Comparison of ENCODE assay signal across 14 cellular contexts in the genomic region with DNA sequence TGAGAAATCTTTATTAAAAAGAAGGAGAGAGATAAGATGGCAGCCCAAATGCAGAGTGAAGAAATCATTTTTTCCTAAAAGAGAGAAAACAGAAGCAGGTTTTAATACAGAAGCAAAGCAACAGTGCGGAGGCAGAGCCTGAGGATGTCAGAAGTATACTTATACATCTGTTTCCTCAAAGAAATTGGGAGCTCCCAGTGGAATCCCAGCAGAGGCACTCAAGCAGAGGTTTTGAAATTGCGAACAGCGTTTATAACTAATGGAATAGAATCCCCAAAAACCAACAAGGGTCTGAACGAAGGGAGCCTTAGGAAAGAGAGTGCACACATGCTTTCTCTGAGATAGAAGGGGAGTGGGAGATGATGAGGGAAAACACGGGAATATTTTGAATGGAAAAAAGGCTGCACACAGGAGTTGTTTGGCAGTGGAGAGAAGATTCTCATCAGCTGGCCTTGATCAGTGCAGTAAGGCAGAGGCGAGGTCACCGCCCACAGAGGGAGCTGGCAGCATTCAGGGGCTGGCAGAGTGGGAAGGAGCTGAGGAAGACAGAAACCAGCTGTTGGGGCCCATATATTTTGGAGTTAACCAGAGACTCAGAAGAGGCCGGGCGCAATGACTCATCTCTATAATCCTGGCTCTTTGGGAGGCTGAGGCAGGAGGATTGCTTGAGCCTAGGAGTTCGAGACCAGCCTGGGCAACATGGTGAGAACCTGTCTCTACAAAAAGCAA. TPM values are rescaled to one million over a fixed set of nuclear protein-coding genes. Genes with fewer than 3 reads are reported as not detected.
DNase-seq lines count a peak whose midpoint lies in the region; ATAC-seq and TF ChIP-seq lines count a peak whose summit lies in the region.
"Had no signal": no experiment of that assay in that cellular context is flagged by ENCODE, and none has a peak within 500 bp of the region (broad histone marks: within the 10 kb centered on the region; RNA-seq: fewer than 3 reads in every experiment).

No MANE protein-coding gene starts in this region.

- no peak overlapping the region for H3K4me2 ChIP-seq in trophoblast cell (ENCODE audit: low read length)

- POLR2A ChIA-PET in activated CD4-positive, alpha-beta memory T cell treated with anti-CD3 and anti-CD28 coated beads for 36 hours (lab: Charles Lee), result no interaction called here
- POLR2A ChIA-PET in activated CD4-positive, alpha-beta memory T cell treated with anti-CD3 and anti-CD28 coated beads, Interleukin-2, amount 10 ng/mL, durations not matched to agents 7 days and 5 days (lab: Charles Lee), result no interaction called here
- POLR2A ChIA-PET in CD4-positive, alpha-beta T cell (lab: Charles Lee), result no interaction called here

- peaks cover 16% of the 10 kb centered on the region for H3K27me3 Mint-ChIP-seq in activated CD4-positive, alpha-beta memory T cell treated with anti-CD3 and anti-CD28 coated beads for 36 hours
- peaks cover 12% of the 10 kb centered on the region for H3K27me3 Mint-ChIP-seq in activated CD4-positive, alpha-beta memory T cell treated with anti-CD3 and anti-CD28 coated beads, Interleukin-2, amount 10 ng/mL, durations not matched to agents 7 days and 5 days
- peaks cover 4% of the 10 kb centered on the region for H3K27me3 Mint-ChIP-seq in CD4-positive, alpha-beta T cell

- no peak for TF ChIP-seq CTCF in spleen (IDR thresholded peaks at IDR 0.05 in 8 of 11, conservative IDR thresholded peaks at IDR 0.05 in 3 of 11)
- no peak for TF ChIP-seq CTCF in CD4-positive, alpha-beta T cell (IDR thresholded peaks at IDR 0.05)

- H3K4me1 Mint-ChIP-seq in activated CD4-positive, alpha-beta memory T cell treated with anti-CD3 and anti-CD28 coated beads for 36 hours (ENCODE audit: low read depth), result peaks cover 46% of the 10 kb centered on the region
- peaks cover 60% of the 10 kb centered on the region for H3K4me1 Mint-ChIP-seq in activated CD4-positive, alpha-beta memory T cell treated with anti-CD3 and anti-CD28 coated beads, Interleukin-2, amount 10 ng/mL, durations not matched to agents 7 days and 5 days
- peaks cover 15% of the 10 kb centered on the region for H3K4me1 Mint-ChIP-seq in CD4-positive, alpha-beta T cell (ENCODE audit: low read depth)

- H4K12ac ChIP-seq in trophoblast cell (ENCODE audit: low read depth, low read length), result no peak overlapping the region

- H3K36me3 ChIP-seq in spleen, result no peaks in the 10 kb centered on the region
- H3K36me3 ChIP-seq in trophoblast cell (ENCODE audit: control insufficient read depth in 1 of 2, insufficient read depth in 2 of 2, low read length in 2 of 2), result no peaks in the 10 kb centered on the region
- H3K36me3 ChIP-seq: breast epithelium, Peyer's patch had no signal

- ATAC-seq in HG02884 (IDR thresholded peaks at IDR 0.05; ENCODE audit: unreplicated experiment), result no peak
- ATAC-seq in CD4-positive, alpha-beta T cell (ENCODE audit: poor library complexity), result no peak

- peak overlapping the region in 7 of 8 donors; percentile 9 to 70 (median 49) for H3K27ac ChIP-seq in spleen
- no peak overlapping the region for H3K27ac ChIP-seq in trophoblast cell (ENCODE audit: low read depth, low read length)
- H3K27ac ChIP-seq in CD4-positive, alpha-beta T cell (ENCODE audit: low read depth, low read length), result no peak overlapping the region
- H3K27ac ChIP-seq: Peyer's patch had no signal

- H4K91ac ChIP-seq in trophoblast cell (ENCODE audit: low read depth, low read length), result no peak overlapping the region

- H3K14ac ChIP-seq in trophoblast cell (ENCODE audit: low read length), result no peak overlapping the region

- H2BK120ac ChIP-seq in trophoblast cell (ENCODE audit: insufficient read depth, low read length, poor library complexity), result no peak overlapping the region

- no peak overlapping the region for H3K18ac ChIP-seq in trophoblast cell (ENCODE audit: low read length)

- no peaks in the 10 kb centered on the region for H3K9me3 ChIP-seq in spleen
- no peaks in the 10 kb centered on the region for H3K9me3 ChIP-seq in trophoblast cell (ENCODE audit: insufficient read depth, low read depth, low read length)
- H3K9me3 ChIP-seq in CD4-positive, alpha-beta T cell (ENCODE audit: control insufficient read depth, low read length), result no peaks in the 10 kb centered on the region
- H3K9me3 ChIP-seq: breast epithelium, Peyer's patch had no signal

- H3K27ac Mint-ChIP-seq in activated CD4-positive, alpha-beta memory T cell treated with anti-CD3 and anti-CD28 coated beads for 36 hours, result no peak overlapping the region
- H3K27ac Mint-ChIP-seq in activated CD4-positive, alpha-beta memory T cell treated with anti-CD3 and anti-CD28 coated beads, Interleukin-2, amount 10 ng/mL, durations not matched to agents 7 days and 5 days, result no peak overlapping the region
- H3K27ac Mint-ChIP-seq in CD4-positive, alpha-beta T cell, result no peak overlapping the region

- H2BK12ac ChIP-seq in trophoblast cell (ENCODE audit: low read length), result no peak overlapping the region

- intact Hi-C loops in activated CD4-positive, alpha-beta memory T cell treated with anti-CD3 and anti-CD28 coated beads for 36 hours (cut with micrococcal nuclease), result loop anchor here (2.0 to 5.0 kb wide), 4 partner anchors 61 to 717 kb away; a partner anchor contains a TSS
- intact Hi-C loops in spleen (cut with DNase I; ENCODE audit: low total_unique reads), result no loop called here
- intact Hi-C loops in CD4-positive, alpha-beta T cell (cut with DNase I, micrococcal nuclease), result no loop called here

- H2AK5ac ChIP-seq in trophoblast cell (ENCODE audit: low read length), result no peak overlapping the region

- peaks cover 0 to 43% (median 19%) of the 10 kb centered on the region in 6 donors for H3K4me1 ChIP-seq in spleen
- no peaks in the 10 kb centered on the region for H3K4me1 ChIP-seq in trophoblast cell (ENCODE audit: control insufficient read depth in 1 of 2, insufficient read depth in 2 of 2, low read length in 2 of 2)
- H3K4me1 ChIP-seq: Peyer's patch had no signal

- H3K9me3 Mint-ChIP-seq in activated CD4-positive, alpha-beta memory T cell treated with anti-CD3 and anti-CD28 coated beads for 36 hours, result peaks cover 3% of the 10 kb centered on the region
- no peaks in the 10 kb centered on the region for H3K9me3 Mint-ChIP-seq in activated CD4-positive, alpha-beta memory T cell treated with anti-CD3 and anti-CD28 coated beads, Interleukin-2, amount 10 ng/mL, durations not matched to agents 7 days and 5 days
- H3K9me3 Mint-ChIP-seq in CD4-positive, alpha-beta T cell, result no peaks in the 10 kb centered on the region
- H3K9me3 Mint-ChIP-seq: neural crest cell had no signal

- H3K9ac ChIP-seq in trophoblast cell (ENCODE audit: low read length), result no peak overlapping the region

- no peak overlapping the region for H3K4me3 Mint-ChIP-seq in activated CD4-positive, alpha-beta memory T cell treated with anti-CD3 and anti-CD28 coated beads for 36 hours
- no peak overlapping the region for H3K4me3 Mint-ChIP-seq in activated CD4-positive, alpha-beta memory T cell treated with anti-CD3 and anti-CD28 coated beads, Interleukin-2, amount 10 ng/mL, durations not matched to agents 7 days and 5 days
- no peak overlapping the region for H3K4me3 Mint-ChIP-seq in CD4-positive, alpha-beta T cell
- H3K4me3 Mint-ChIP-seq: neural crest cell had no signal

- CTCF ChIA-PET in activated CD4-positive, alpha-beta memory T cell treated with anti-CD3 and anti-CD28 coated beads for 36 hours (lab: Charles Lee), result interaction anchor here (1.0 kb wide), 1 partner anchor 29 kb away, joined by 3 read pairs; no protein-coding TSS in a partner anchor
- CTCF ChIA-PET in activated CD4-positive, alpha-beta memory T cell treated with anti-CD3 and anti-CD28 coated beads, Interleukin-2, amount 10 ng/mL, durations not matched to agents 7 days and 5 days (lab: Charles Lee), result no interaction called here
- CTCF ChIA-PET in CD4-positive, alpha-beta T cell (lab: Charles Lee), result no interaction called here

- no peak overlapping the region for H2AFZ ChIP-seq in trophoblast cell (ENCODE audit: insufficient read depth, low read length, poor library complexity)

- TF ChIP-seq POLR2A in spleen (IDR thresholded peaks at IDR 0.05), result no peak

- no peak overlapping the region for H4K8ac ChIP-seq in trophoblast cell (ENCODE audit: low read depth, low read length)

- H3K79me1 ChIP-seq in trophoblast cell (ENCODE audit: low read length), result no peaks in the 10 kb centered on the region

- no peak overlapping the region for H2BK5ac ChIP-seq in trophoblast cell (ENCODE audit: low read depth, low read length, poor library complexity)

- DNase-seq in activated CD4-positive, alpha-beta memory T cell treated with anti-CD3 and anti-CD28 coated beads for 36 hours, result peak; percentile 61
- no peak for DNase-seq in activated CD4-positive, alpha-beta memory T cell treated with anti-CD3 and anti-CD28 coated beads, Interleukin-2, amount 10 ng/mL, durations not matched to agents 7 days and 5 days
- DNase-seq in RPMI7951 (ENCODE audit: low read depth) (peak; percentile 82), fibroblast of the conjunctiva (ENCODE audit: low read depth) (peak; percentile 74), spleen (no peak), trophoblast cell (no peak)
- DNase-seq in CD4-positive, alpha-beta T cell, result no peak
- DNase-seq: AML-193, hippocampal formation, NCI-H1417, Peyer's patch had no signal

- 55 to 66% (median 57%) methylated on average over 10 of the region's 10 CpGs for WGBS in spleen, 5 donors
- WGBS in trophoblast cell (ENCODE audit: extremely low coverage, insufficient coverage, insufficient read length), result no CpG with 5 or more reads among the region's 10 CpGs

- no peaks in the 10 kb centered on the region for H3K36me3 Mint-ChIP-seq in activated CD4-positive, alpha-beta memory T cell treated with anti-CD3 and anti-CD28 coated beads for 36 hours
- H3K36me3 Mint-ChIP-seq in activated CD4-positive, alpha-beta memory T cell treated with anti-CD3 and anti-CD28 coated beads, Interleukin-2, amount 10 ng/mL, durations not matched to agents 7 days and 5 days (ENCODE audit: low read depth), result peaks cover 17% of the 10 kb centered on the region
- H3K36me3 Mint-ChIP-seq in CD4-positive, alpha-beta T cell (ENCODE audit: low read depth), result no peaks in the 10 kb centered on the region

- H3K27me3 ChIP-seq in spleen (replicated peaks in 1 of 7) (peaks cover 0 to 18% (median 0%) of the 10 kb centered on the region in 7 donors), trophoblast cell (ENCODE audit: insufficient read depth, low read length) (no peaks in the 10 kb centered on the region)
- no peaks in the 10 kb centered on the region for H3K27me3 ChIP-seq in CD4-positive, alpha-beta T cell (ENCODE audit: control insufficient read depth, insufficient read depth, low read length)
- H3K27me3 ChIP-seq: breast epithelium, Peyer's patch had no signal

- H3K79me2 ChIP-seq in trophoblast cell (ENCODE audit: control insufficient read depth, insufficient read depth, low read length, poor library complexity), result no peaks in the 10 kb centered on the region

- H3K23ac ChIP-seq in trophoblast cell (ENCODE audit: low read length), result no peak overlapping the region

- no peak overlapping the region for H3K4ac ChIP-seq in trophoblast cell (ENCODE audit: low read depth, low read length)

- no peak overlapping the region for H3K4me3 ChIP-seq in spleen
- H3K4me3 ChIP-seq in trophoblast cell (ENCODE audit: low read depth, low read length), result no peak overlapping the region
- H3K4me3 ChIP-seq: breast epithelium, Peyer's patch had no signal

RNA-seq across cellular contexts. Expression of a gene that starts 17.5 kb away (rescaled TPM):
- total RNA-seq in activated CD4-positive, alpha-beta memory T cell treated with anti-CD3 and anti-CD28 coated beads for 36 hours, result under 1 TPM in 1 of 2 experiments, not detected in 1; 0.19 TPM
- total RNA-seq in activated CD4-positive, alpha-beta memory T cell treated with anti-CD3 and anti-CD28 coated beads, Interleukin-2, amount 10 ng/mL, durations not matched to agents 7 days and 5 days, result under 1 TPM; 0.38 to 0.60 TPM
- not detected in 2 replicates for total RNA-seq in RPMI7951 (2014; rRNA removed; shearing (Covaris generic))
- total RNA-seq in spleen, result under 1 TPM in 1 of 7 donors, not detected in 6; 0.92 TPM
- polyA plus RNA-seq in spleen, result under 1 TPM in 2 of 3 donors, not detected in 1; 0.06 to 0.16 TPM
- 0.14 and 0.19 TPM in 2 replicates for polyA plus RNA-seq in trophoblast cell (2013)
- not detected for total RNA-seq in CD4-positive, alpha-beta T cell
- total RNA-seq: breast epithelium, neural crest cell, Peyer's patch had no signal

Comparison
In these comparisons a context has a peak if more than half of its experiments do, and no peak if none do; other contexts are left out.
1. DNase-seq: peak in activated CD4-positive, alpha-beta memory T cell treated with anti-CD3 and anti-CD28 coated beads for 36 hours (single experiment), RPMI7951 (single experiment) and fibroblast of the conjunctiva (single experiment); none in activated CD4-positive, alpha-beta memory T cell treated with anti-CD3 and anti-CD28 coated beads, Interleukin-2, amount 10 ng/mL, durations not matched to agents 7 days and 5 days (single experiment), spleen (single experiment), trophoblast cell (0 of 2) and CD4-positive, alpha-beta T cell (0 of 10).
2. H3K27ac ChIP-seq: peak in spleen (7 of 8); none in trophoblast cell (single experiment) and CD4-positive, alpha-beta T cell (single experiment).